ENCODE assay signal across 8 cellular contexts in the genomic region with DNA sequence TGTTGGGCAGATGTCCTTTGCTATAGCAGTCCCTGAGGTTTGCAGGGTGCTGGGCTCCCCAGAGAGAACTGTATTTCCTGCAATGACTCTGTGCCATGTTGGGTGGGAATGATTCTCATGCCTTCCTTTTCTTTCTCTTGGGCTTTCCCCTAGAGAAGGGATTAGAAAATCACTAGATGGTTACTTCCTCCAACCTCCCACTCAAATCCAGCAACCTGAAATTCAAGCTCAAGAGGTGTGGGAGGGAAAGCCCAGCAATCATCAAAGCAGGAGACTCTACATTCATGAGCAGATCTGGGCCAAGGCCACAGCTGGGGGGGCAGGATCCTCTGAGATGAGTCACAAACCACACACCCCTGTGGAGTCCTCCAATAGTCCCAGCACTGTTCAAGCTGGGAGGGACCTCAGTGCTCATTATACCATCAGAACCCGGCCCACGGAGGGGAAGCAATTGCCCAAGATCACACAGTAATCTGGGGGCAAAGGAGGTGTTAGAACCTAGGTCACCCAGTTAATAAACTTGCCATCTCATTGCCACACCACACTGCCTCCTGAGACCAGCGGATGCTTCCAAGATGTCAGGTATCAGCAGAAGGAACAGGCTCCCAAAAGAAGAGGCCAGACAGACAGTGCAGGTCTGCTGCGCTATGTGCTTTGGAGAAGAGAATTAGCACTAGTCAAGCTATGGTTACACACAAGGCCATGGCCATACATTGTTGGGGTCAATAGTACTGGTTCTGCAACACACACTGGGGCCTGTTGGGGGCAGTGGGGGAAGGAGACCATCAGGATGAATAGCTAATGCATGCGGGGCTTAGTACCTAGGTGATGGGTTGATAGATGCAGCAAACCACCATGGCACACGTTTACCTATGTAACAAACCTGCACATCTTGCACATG.
DNase-seq lines count a peak whose midpoint lies in the region; ATAC-seq, FAIRE-seq and TF ChIP-seq lines count a peak whose summit lies in the region.

No MANE protein-coding gene starts in this region.

- no peaks in the 10 kb centered on the region for H3K79me1 ChIP-seq in neuronal stem cell (ENCODE audit: low read depth, low read length)

- peaks cover 30% of the 10 kb centered on the region for H3K4me1 Mint-ChIP-seq in endodermal cell

- no peak overlapping the region for H3K14ac ChIP-seq in neuronal stem cell (ENCODE audit: low read length)

- H3K9ac ChIP-seq in endodermal cell (ENCODE audit: extremely low read depth, low read length, poor library complexity, severe bottlenecking) (no peak overlapping the region), neuronal stem cell (ENCODE audit: low read depth, low read length, poor library complexity) (no peak overlapping the region)

- no peak overlapping the region for H3K4me3 ChIP-seq in endodermal cell (ENCODE audit: low read length)
- no peak overlapping the region for H3K4me3 ChIP-seq in neuronal stem cell (ENCODE audit: low read length in 2 of 2)

- H4K91ac ChIP-seq in neuronal stem cell (ENCODE audit: low read depth, low read length, poor library complexity) = no peak overlapping the region

- H2AFZ ChIP-seq in neuronal stem cell (ENCODE audit: low read length) = no peak overlapping the region

- DNase-seq in GM12892 (ENCODE audit: insufficient read length) = no peak
- DNase-seq in KBM-7 = peak; percentile 53
- peak; percentile 74 for DNase-seq in endodermal cell
- DNase-seq in stimulated activated naive CD4-positive, alpha-beta T cell (lab: John Stamatoyannopoulos, UW) = no peak
- DNase-seq in hypothalamus (lab: John Stamatoyannopoulos, UW) = no peak
- no peak for DNase-seq in NCI-H774 (lab: John Stamatoyannopoulos, UW)
- DNase-seq in neuronal stem cell (ENCODE audit: low spot score) = no peak

- no peak overlapping the region for H3K4me2 ChIP-seq in neuronal stem cell (ENCODE audit: insufficient read depth, low read length, poor library complexity, severe bottlenecking)

- no peaks in the 10 kb centered on the region for H3K9me3 ChIP-seq in endodermal cell (ENCODE audit: control insufficient read depth, low read length)
- no peaks in the 10 kb centered on the region for H3K9me3 ChIP-seq in neuronal stem cell (replicated peaks in 1 of 2; ENCODE audit: control insufficient read depth in 2 of 2, insufficient read depth in 1 of 2, low read depth in 1 of 2, low read length in 2 of 2)

- ATAC-seq in GM21717 (IDR thresholded peaks at IDR 0.05; ENCODE audit: unreplicated experiment) = peak; percentile 82

- TF ChIP-seq CTCF in endodermal cell (conservative IDR thresholded peaks at IDR 0.05) = peak; percentile 43

- H2BK12ac ChIP-seq in neuronal stem cell (ENCODE audit: low read length) = no peak overlapping the region

- H3K36me3 ChIP-seq in endodermal cell (ENCODE audit: control insufficient read depth, insufficient read depth, low read length) (no peaks in the 10 kb centered on the region), neuronal stem cell (replicated peaks in 1 of 2; ENCODE audit: control insufficient read depth in 2 of 2, insufficient read depth in 2 of 2, low read length in 2 of 2) (no peaks in the 10 kb centered on the region)

- no peak overlapping the region for H3K27ac Mint-ChIP-seq in endodermal cell

- H3K4ac ChIP-seq in neuronal stem cell (ENCODE audit: low read length) = no peak overlapping the region

- FAIRE-seq in GM12892 (lab: Jason Lieb, UNC) = peak; percentile 50

- no peak overlapping the region for H3K4me3 Mint-ChIP-seq in endodermal cell

- no peaks in the 10 kb centered on the region for H3K36me3 Mint-ChIP-seq in endodermal cell (ENCODE audit: low read depth)

- H3K27ac ChIP-seq in endodermal cell (ENCODE audit: low read depth, low read length) (no peak overlapping the region), neuronal stem cell (replicated peaks; ENCODE audit: low read length) (no peak overlapping the region)

- no peak overlapping the region for H4K8ac ChIP-seq in neuronal stem cell (ENCODE audit: low read depth, low read length)

- no peak for TF ChIP-seq POLR2A in GM12892 (IDR thresholded peaks at IDR 0.05; ENCODE audit: low read depth, low read length)

- no peaks in the 10 kb centered on the region for H3K9me3 Mint-ChIP-seq in endodermal cell

- in situ Hi-C loops in KBM-7 (cut with MboI; ENCODE audit: low pct_unique_long_range_greater_than_20kb, low sequenced_read_pairs) = no loop called here

- H2BK15ac ChIP-seq in neuronal stem cell (ENCODE audit: low read length) = no peak overlapping the region

- H2BK5ac ChIP-seq in neuronal stem cell (ENCODE audit: low read length) = no peak overlapping the region

- 80 to 83% methylated on average over 2 to 6 of the region's 6 CpGs for WGBS in endodermal cell (ENCODE audit: insufficient coverage in 1 of 2, insufficient read length in 1 of 2), 2 experiments
- WGBS in neuronal stem cell (ENCODE audit: extremely low coverage in 2 of 2, insufficient read length in 2 of 2, insufficient replicate concordance in 1 of 2), 2 donors = no CpG with 5 or more reads among the region's 6 CpGs

- H3K18ac ChIP-seq in neuronal stem cell (ENCODE audit: low read length) = no peak overlapping the region

- H3K27me3 ChIP-seq in endodermal cell (ENCODE audit: control insufficient read depth, insufficient read depth, low read length, poor library complexity, severe bottlenecking) (no peaks in the 10 kb centered on the region), neuronal stem cell (ENCODE audit: control insufficient read depth in 3 of 3, insufficient read depth in 3 of 3, low read depth in 1 of 3, low read length in 3 of 3) (peaks cover 0 to 6% (median 0%) of the 10 kb centered on the region in 3 experiments)

- H2AK5ac ChIP-seq in neuronal stem cell (ENCODE audit: low read depth, low read length) = no peak overlapping the region

- no peaks in the 10 kb centered on the region for H3K27me3 Mint-ChIP-seq in endodermal cell (ENCODE audit: insufficient read depth)

- no peak overlapping the region for H3K23ac ChIP-seq in neuronal stem cell (ENCODE audit: low read depth, low read length, poor library complexity)

- H2BK120ac ChIP-seq in neuronal stem cell (ENCODE audit: low read depth, low read length) = no peak overlapping the region

- H3K4me1 ChIP-seq in endodermal cell (ENCODE audit: control insufficient read depth, insufficient read depth, low read length) (peaks cover 7% of the 10 kb centered on the region), neuronal stem cell (ENCODE audit: control insufficient read depth in 2 of 2, insufficient read depth in 1 of 2, low read depth in 1 of 2, low read length in 2 of 2) (peaks cover 0 to 4% of the 10 kb centered on the region in 2 donors)

Comparison
In these comparisons a context has a peak if more than half of its experiments do, and no peak if none do; other contexts are left out.
1. DNase-seq: peak in KBM-7 (single experiment) and endodermal cell (single experiment); none in GM12892 (single experiment), stimulated activated naive CD4-positive, alpha-beta T cell (0 of 6), hypothalamus (0 of 51), NCI-H774 (single experiment) and neuronal stem cell (single experiment).